Comparison of ENCODE assay signal across 1 cellular context in the genomic region with DNA sequence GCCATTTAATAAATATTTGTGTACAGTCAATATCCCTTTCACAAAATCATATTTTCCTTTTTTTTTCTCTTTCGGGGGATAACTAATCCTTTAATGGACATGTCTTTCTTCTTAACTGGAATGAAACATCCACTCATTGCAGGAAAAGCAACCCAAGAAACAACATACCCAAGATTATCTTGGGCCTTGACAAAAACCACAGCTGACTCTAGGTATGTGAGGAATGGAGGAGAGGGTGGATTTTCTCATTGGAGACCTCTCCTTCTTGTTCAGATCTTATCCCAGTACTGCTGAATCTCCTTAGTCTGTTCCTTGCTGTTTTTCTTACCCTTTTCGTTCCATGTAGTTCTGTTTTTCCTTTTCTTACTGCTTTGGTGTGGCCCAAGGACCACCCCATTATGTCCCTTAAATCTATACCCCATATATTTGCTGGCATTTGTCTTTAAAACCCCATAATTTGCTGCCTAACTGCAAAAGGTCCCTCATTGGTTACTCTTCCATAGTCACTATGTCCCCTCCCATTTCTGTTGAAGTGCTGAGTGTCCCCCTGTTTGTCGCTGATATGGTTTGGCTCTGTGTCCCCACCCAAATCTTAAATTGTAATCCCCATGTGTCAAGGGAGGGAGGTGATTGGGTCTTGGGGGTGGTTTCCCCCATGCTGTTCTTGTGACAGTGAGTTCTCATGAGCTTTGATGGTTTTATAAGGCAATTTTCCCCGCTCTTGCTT.
TF ChIP-seq lines count a peak whose summit lies in the region.

No MANE protein-coding gene starts in this region.

TF ChIP-seq in IMR-90, 13 proteins besides CTCF, POLR2A, EP300 and RAD21 (continued from another document):
- TF ChIP-seq, protein P1, sequence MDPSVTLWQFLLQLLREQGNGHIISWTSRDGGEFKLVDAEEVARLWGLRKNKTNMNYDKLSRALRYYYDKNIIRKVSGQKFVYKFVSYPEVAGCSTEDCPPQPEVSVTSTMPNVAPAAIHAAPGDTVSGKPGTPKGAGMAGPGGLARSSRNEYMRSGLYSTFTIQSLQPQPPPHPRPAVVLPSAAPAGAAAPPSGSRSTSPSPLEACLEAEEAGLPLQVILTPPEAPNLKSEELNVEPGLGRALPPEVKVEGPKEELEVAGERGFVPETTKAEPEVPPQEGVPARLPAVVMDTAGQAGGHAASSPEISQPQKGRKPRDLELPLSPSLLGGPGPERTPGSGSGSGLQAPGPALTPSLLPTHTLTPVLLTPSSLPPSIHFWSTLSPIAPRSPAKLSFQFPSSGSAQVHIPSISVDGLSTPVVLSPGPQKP (IDR thresholded peaks at IDR 0.05; ENCODE audit: borderline replicate concordance, low read depth, low read length) = no peak
- TF ChIP-seq BHLHE40 (IDR thresholded peaks at IDR 0.05; ENCODE audit: low read depth, low read length) (no peak), CHD1 (IDR thresholded peaks at IDR 0.05; ENCODE audit: low read depth, low read length) (no peak), FOS (IDR thresholded peaks at IDR 0.05; ENCODE audit: low read depth, low read length) (no peak), SMC3 (IDR thresholded peaks at IDR 0.05; ENCODE audit: low read depth, low read length) (no peak), NFE2L2 (IDR thresholded peaks at IDR 0.05; ENCODE audit: low read depth, low read length) (no peak)
TF ChIP-seq in IMR-90: peak in this region for 0.
